In the genomic region with DNA sequence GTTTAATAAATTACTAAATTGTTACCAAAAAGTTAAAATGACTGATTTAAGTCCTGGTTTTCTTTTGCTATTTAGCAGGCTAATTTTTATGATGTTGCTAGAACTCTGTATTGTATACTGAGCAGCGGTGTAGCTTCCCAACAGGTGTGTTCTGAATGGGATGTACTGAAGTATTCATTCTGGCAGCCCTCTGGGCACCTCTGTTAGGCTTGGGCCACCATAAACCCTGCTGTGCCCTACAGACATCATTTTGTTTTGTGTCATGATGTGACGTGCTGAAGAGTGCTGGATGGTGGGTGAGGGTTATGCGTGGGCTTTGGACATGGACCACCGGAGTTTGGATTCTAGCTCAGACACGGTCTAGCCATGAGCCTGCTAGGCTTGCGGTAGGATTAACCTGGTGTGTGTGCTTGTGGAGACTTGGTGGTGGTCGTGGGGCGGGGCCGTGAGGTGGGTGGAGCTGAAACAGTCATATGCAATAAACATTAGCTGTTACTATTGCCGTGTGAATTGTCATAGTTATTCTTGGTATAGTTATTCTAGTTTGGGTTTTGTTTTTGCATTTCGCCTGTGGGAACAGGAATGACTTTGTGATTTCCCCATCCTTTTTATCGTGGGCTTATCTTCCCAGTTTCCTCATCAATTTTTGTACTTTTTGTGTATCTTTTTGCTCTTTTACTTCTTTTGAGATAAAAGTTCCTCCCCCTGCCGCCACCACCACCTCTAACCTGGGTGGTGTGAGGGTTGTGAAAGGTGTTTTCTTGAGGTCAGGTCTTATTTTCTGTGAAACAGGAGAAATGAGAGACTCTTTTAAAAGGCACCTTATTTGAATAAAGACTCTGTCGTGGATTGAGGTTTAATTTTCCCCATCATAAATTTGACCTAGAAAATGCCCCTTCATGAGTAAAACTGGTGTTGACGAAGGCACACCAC, we compare ENCODE assay signal across 10 cellular contexts.
A peak's percentile ranks its signal among the peaks of the same experiment; 100 is the strongest.
DNase-seq lines count a peak whose midpoint lies in the region; ATAC-seq lines count a peak whose summit lies in the region.
"Had no signal": no experiment of that assay in that cellular context is flagged by ENCODE, and none has a peak within 500 bp of the region (broad histone marks: within the 10 kb centered on the region; RNA-seq: fewer than 3 reads in every experiment).

No MANE protein-coding gene starts in this region.

- CTCF ChIA-PET in T-cell (lab: Charles Lee): interaction anchor here (0.5 to 6.1 kb wide), 10 partner anchors 8 to 1237 kb away, joined by 3 to 89 read pairs (median 10); partner anchors contain the start of gene MCTP2 (in 1 of the 2)

- POLR2A ChIA-PET in T-cell (lab: Charles Lee): no interaction called here

- H3K36me3 Mint-ChIP-seq in T-cell: peaks cover 11% of the 10 kb centered on the region

- peak; percentile 22 for DNase-seq in stimulated activated CD8-positive, alpha-beta memory T cell treated with anti-CD3 and anti-CD28 coated beads, Interleukin-4, amount 100 ng/mL, for 24 hours (ENCODE audit: low read depth)
- DNase-seq in stimulated activated CD8-positive, alpha-beta memory T cell treated with anti-CD3 and anti-CD28 coated beads, Interleukin-4, amount 100 ng/mL, for 48 hours: no peak
- DNase-seq in T-cell (peak in 22 of 34 experiments; percentile 9 to 58 (median 35)), NCI-H146 treated with DMSO at 0.1 percent for 48 hours (lab: John Stamatoyannopoulos, UW; ENCODE audit: unreplicated experiment) (no peak), NCI-H446 (lab: John Stamatoyannopoulos, UW) (no peak)
- DNase-seq: NCI-H1048, SIG-M5 had no signal

- no peaks in the 10 kb centered on the region for H3K9me3 Mint-ChIP-seq in T-cell

- no peaks in the 10 kb centered on the region for H3K27me3 Mint-ChIP-seq in T-cell

- ATAC-seq in T-cell (replicated peaks in 1 of 4) (peak in 1 of 4 experiments; percentile 42), esophagus mucosa (peak; percentile 84), HG03095 (IDR thresholded peaks at IDR 0.05; ENCODE audit: unreplicated experiment) (no peak), HG03442 (IDR thresholded peaks at IDR 0.05; ENCODE audit: unreplicated experiment) (no peak)

- no peak overlapping the region for H3K27ac Mint-ChIP-seq in T-cell

- H3K4me1 Mint-ChIP-seq in T-cell: peaks cover 6 to 18% (median 8%) of the 10 kb centered on the region in 3 donors

- H3K4me3 Mint-ChIP-seq in T-cell: no peak overlapping the region

Comparison
In these comparisons a context has a peak if more than half of its experiments do, and no peak if none do; other contexts are left out.
1. DNase-seq: peak in stimulated activated CD8-positive, alpha-beta memory T cell treated with anti-CD3 and anti-CD28 coated beads, Interleukin-4, amount 100 ng/mL, for 24 hours (single experiment) and T-cell (22 of 34); none in stimulated activated CD8-positive, alpha-beta memory T cell treated with anti-CD3 and anti-CD28 coated beads, Interleukin-4, amount 100 ng/mL, for 48 hours (single experiment), NCI-H146 treated with DMSO at 0.1 percent for 48 hours (single experiment) and NCI-H446 (0 of 2).